ENCODE assay signal across 27 cellular contexts in the genomic region with DNA sequence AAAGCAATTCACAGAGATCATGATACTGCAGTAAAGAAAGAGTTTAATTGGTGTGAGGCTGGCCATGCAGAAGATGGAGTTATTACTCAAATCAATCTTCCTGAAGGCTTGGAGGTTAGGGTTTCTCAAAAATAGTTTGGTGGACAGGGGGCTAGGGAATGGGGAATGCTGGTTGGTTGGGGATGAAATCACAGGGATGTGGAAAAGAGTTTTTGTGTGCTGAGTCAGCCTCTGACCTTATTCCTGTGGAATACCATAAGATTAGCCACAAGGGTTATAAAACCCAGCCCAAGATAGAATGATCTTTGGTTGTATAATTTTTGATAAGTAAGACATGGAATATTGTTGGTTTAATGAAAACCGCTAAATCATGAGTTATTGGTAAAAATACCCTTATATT.
"Had no signal": no experiment of that assay in that cellular context is flagged by ENCODE, and none has a peak within 500 bp of the region (broad histone marks: within the 10 kb centered on the region; RNA-seq: fewer than 3 reads in every experiment).

No MANE protein-coding gene starts in this region.

- H3K9me3 ChIP-seq: adrenal gland, Peyer's patch had no signal

- H3K4me1 ChIP-seq: adrenal gland, Peyer's patch had no signal

- H3K4me3 ChIP-seq: adrenal gland, Peyer's patch had no signal

- H3K4me1 Mint-ChIP-seq: activated CD4-positive, alpha-beta T cell treated with anti-CD3 and anti-CD28 coated beads, Interleukin-2, amount 10 ng/mL, durations not matched to agents 24 days and 14 days; activated T-helper 17 cell treated with anti-CD3 and anti-CD28 coated beads, Interleukin-2, amount 50 U/mL, for 72 hours had no signal

- H3K27ac Mint-ChIP-seq: activated CD4-positive, alpha-beta T cell treated with anti-CD3 and anti-CD28 coated beads, Interleukin-2, amount 10 ng/mL, durations not matched to agents 24 days and 14 days; activated CD8-positive, alpha-beta T cell treated with anti-CD3 and anti-CD28 coated beads for 36 hours; activated naive CD4-positive, alpha-beta T cell treated with anti-CD3 and anti-CD28 coated beads for 36 hours; activated naive CD4-positive, alpha-beta T cell treated with anti-CD3 and anti-CD28 coated beads, Interleukin-2, amount 50 U/mL, for 72 hours; activated T-cell treated with anti-CD3 and anti-CD28 coated beads, Interleukin-2, amount 50 U/mL, for 72 hours; activated T-helper 17 cell treated with anti-CD3 and anti-CD28 coated beads, Interleukin-2, amount 50 U/mL, for 72 hours had no signal

- H3K36me3 ChIP-seq: adrenal gland, brain microvascular endothelial cell, Peyer's patch had no signal

- ATAC-seq: activated CD8-positive, alpha-beta T cell treated with anti-CD3 and anti-CD28 coated beads for 36 hours; activated naive CD4-positive, alpha-beta T cell treated with anti-CD3 and anti-CD28 coated beads, Interleukin-2, amount 50 U/mL, for 72 hours; activated T-cell treated with anti-CD3 and anti-CD28 coated beads, Interleukin-2, amount 50 U/mL, for 72 hours; activated T-helper 17 cell treated with anti-CD3 and anti-CD28 coated beads, Interleukin-2, amount 50 U/mL, for 72 hours; PC-3 had no signal

- H3K36me3 Mint-ChIP-seq: activated naive CD4-positive, alpha-beta T cell treated with anti-CD3 and anti-CD28 coated beads, Interleukin-2, amount 50 U/mL, for 72 hours had no signal

- H3K27ac ChIP-seq: adrenal gland, brain microvascular endothelial cell, Peyer's patch had no signal

- H3K4me3 Mint-ChIP-seq: activated CD4-positive, alpha-beta T cell treated with anti-CD3 and anti-CD28 coated beads, Interleukin-2, amount 10 ng/mL, durations not matched to agents 24 days and 14 days; activated CD8-positive, alpha-beta T cell treated with anti-CD3 and anti-CD28 coated beads for 36 hours; activated naive CD4-positive, alpha-beta T cell treated with anti-CD3 and anti-CD28 coated beads for 36 hours; activated T-cell treated with anti-CD3 and anti-CD28 coated beads, Interleukin-2, amount 50 U/mL, for 72 hours; activated T-helper 17 cell treated with anti-CD3 and anti-CD28 coated beads, Interleukin-2, amount 50 U/mL, for 72 hours had no signal

- DNase-seq: activated CD4-positive, alpha-beta T cell treated with anti-CD3 and anti-CD28 coated beads, Interleukin-2, amount 10 ng/mL, durations not matched to agents 24 days and 14 days; activated CD4-positive, alpha-beta T cell treated with anti-CD3 and anti-CD28 coated beads, Interleukin-2, amount 50 U/mL, for 4 hours; activated CD8-positive, alpha-beta T cell treated with anti-CD3 and anti-CD28 coated beads for 36 hours; activated effector memory CD4-positive, alpha-beta T cell treated with anti-CD3 and anti-CD28 coated beads, Interleukin-2, amount 50 U/mL, for 16 hours; activated naive CD4-positive, alpha-beta T cell treated with anti-CD3 and anti-CD28 coated beads for 36 hours; activated T-cell treated with anti-CD3 and anti-CD28 coated beads, Interleukin-2, amount 50 U/mL, for 1 hour; activated T-cell treated with anti-CD3 and anti-CD28 coated beads, Interleukin-2, amount 50 U/mL, for 72 hours; adrenal gland; brain microvascular endothelial cell; central memory CD4-positive, alpha-beta T cell; Kasumi-1; MM.1S; MV-4-11; NCI-H1092; NCI-H1436 treated with DMSO at 0.1 percent for 48 hours; NCI-H1694 treated with DMSO at 0.1 percent for 48 hours; NCI-H2029; NCI-H510A; NCI-H526; NCI-H748 treated with DMSO at 0.1 percent for 48 hours; NK-92 treated with Interleukin-12 subunit alpha and Interleukin-12 subunit beta, amount 100 ng/mL, for 24 hours; PC-3; Peyer's patch; Right ventricle myocardium superior; SW 1271 had no signal

- H3K27me3 Mint-ChIP-seq: activated CD4-positive, alpha-beta T cell treated with anti-CD3 and anti-CD28 coated beads, Interleukin-2, amount 10 ng/mL, durations not matched to agents 24 days and 14 days; activated CD8-positive, alpha-beta T cell treated with anti-CD3 and anti-CD28 coated beads for 36 hours; activated T-helper 17 cell treated with anti-CD3 and anti-CD28 coated beads, Interleukin-2, amount 50 U/mL, for 72 hours had no signal

- H3K27me3 ChIP-seq: adrenal gland, brain microvascular endothelial cell, Peyer's patch had no signal
